ENCODE assay signal across 1 cellular context in genomic region chr12:15846887-15847286, GRCh38.
TF ChIP-seq lines count a peak whose summit lies in the region.

No MANE protein-coding gene starts in this region.

TF ChIP-seq in IMR-90, 13 proteins besides CTCF, POLR2A, EP300 and RAD21:
- TF ChIP-seq MAFK (IDR thresholded peaks at IDR 0.05; ENCODE audit: low read depth, low read length) (no peak), CHD1 (IDR thresholded peaks at IDR 0.05; ENCODE audit: low read depth, low read length) (no peak), CEBPB (IDR thresholded peaks at IDR 0.05; ENCODE audit: low read depth, low read length) (no peak), ELK1 (IDR thresholded peaks at IDR 0.05; ENCODE audit: borderline replicate concordance, low read depth, low read length) (no peak)
- TF ChIP-seq, protein P1, sequence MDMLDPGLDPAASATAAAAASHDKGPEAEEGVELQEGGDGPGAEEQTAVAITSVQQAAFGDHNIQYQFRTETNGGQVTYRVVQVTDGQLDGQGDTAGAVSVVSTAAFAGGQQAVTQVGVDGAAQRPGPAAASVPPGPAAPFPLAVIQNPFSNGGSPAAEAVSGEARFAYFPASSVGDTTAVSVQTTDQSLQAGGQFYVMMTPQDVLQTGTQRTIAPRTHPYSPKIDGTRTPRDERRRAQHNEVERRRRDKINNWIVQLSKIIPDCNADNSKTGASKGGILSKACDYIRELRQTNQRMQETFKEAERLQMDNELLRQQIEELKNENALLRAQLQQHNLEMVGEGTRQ (IDR thresholded peaks at IDR 0.05; ENCODE audit: low read depth, low read length), result no peak
